7 cellular contexts compared by ENCODE assay signal in genomic region chr17:75412455-75413317, GRCh38. TPM values are rescaled to one million over a fixed set of nuclear protein-coding genes. Genes with fewer than 3 reads are reported as not detected.
DNase-seq lines count a peak whose midpoint lies in the region; FAIRE-seq and TF ChIP-seq lines count a peak whose summit lies in the region.

No MANE protein-coding gene starts in this region.

- H2AFZ ChIP-seq in neuron (ENCODE audit: low read depth, low read length), result peak overlapping the region; percentile 57

- DNase-seq in GM12892 (ENCODE audit: insufficient read length) (peak; percentile 54), LHCN-M2 (ENCODE audit: low read depth) (peak; percentile 53), Peyer's patch (peak; percentile 60 to 89 (median 78)), activated T-helper 1 cell treated with Interleukin-2 at 50 U/mL for 16 hours (ENCODE audit: low read depth) (peak; percentile 46), fibroblast of the conjunctiva (ENCODE audit: low read depth) (peak; percentile 57), testis (peak; percentile 78)

- peak overlapping the region in 2 of 4 donors; percentile 21 to 24 for H3K4me3 ChIP-seq in Peyer's patch
- peak overlapping the region; percentile 25 for H3K4me3 ChIP-seq in neuron (ENCODE audit: low read length)
- no peak overlapping the region for H3K4me3 ChIP-seq in testis

- H3K9me3 ChIP-seq in Peyer's patch (no peaks in the 10 kb centered on the region), neuron (ENCODE audit: low read length) (no peaks in the 10 kb centered on the region), testis (no peaks in the 10 kb centered on the region)

- H3K36me3 ChIP-seq in Peyer's patch (no peaks in the 10 kb centered on the region), neuron (ENCODE audit: insufficient read depth, low read length) (no peaks in the 10 kb centered on the region), testis (ENCODE audit: low read depth, missing control alignments) (no peaks in the 10 kb centered on the region)

- TF ChIP-seq POLR2A in GM12892 (IDR thresholded peaks at IDR 0.05; ENCODE audit: low read depth, low read length) (no peak), Peyer's patch (IDR thresholded peaks at IDR 0.05) (no peak), testis (IDR thresholded peaks at IDR 0.05) (no peak)

- 12 to 23% methylated on average over 8 of the region's 8 CpGs for WGBS in testis, 2 donors

- intact Hi-C loops in testis (cut with DNase I; ENCODE audit: low total_unique reads), result no loop called here

- H3K4me1 ChIP-seq in Peyer's patch, result peaks cover 0 to 6% (median 0%) of the 10 kb centered on the region in 4 donors
- peaks cover 4% of the 10 kb centered on the region for H3K4me1 ChIP-seq in neuron (ENCODE audit: insufficient read depth, low read length)
- H3K4me1 ChIP-seq in testis, result no peaks in the 10 kb centered on the region

- H3K27ac ChIP-seq in Peyer's patch (no peak overlapping the region), testis (no peak overlapping the region)

- H3K27me3 ChIP-seq in Peyer's patch (no peaks in the 10 kb centered on the region), neuron (ENCODE audit: insufficient read depth, low read length) (no peaks in the 10 kb centered on the region), testis (no peaks in the 10 kb centered on the region)

- TF ChIP-seq CTCF in Peyer's patch (IDR thresholded peaks at IDR 0.05) (peak; percentile 81 to 93 (median 87)), testis (IDR thresholded peaks at IDR 0.05) (peak; percentile 67 to 78 (median 71))

- peak; percentile 91 for FAIRE-seq in GM12892 (lab: Jason Lieb, UNC)

RNA-seq across cellular contexts. Expression of gene GRB2, which starts 7.2 kb away (rescaled TPM):
- polyA plus RNA-seq in GM12892 (2012; ENCODE audit: missing spikeins), result 169 TPM
- total RNA-seq in LHCN-M2 (2014; rRNA removed) (95.7 and 113 TPM in 2 replicates), Peyer's patch (100 to 1,000 TPM in 2 of 4 donors, 10 to 100 TPM in 2; 64.8 to 120 (median 98.3) TPM), testis (10 to 100 TPM; 61.8 to 78.9 TPM)
- polyA plus RNA-seq in LHCN-M2 (2012), result 53.8 TPM
- 54.6 TPM for polyA plus RNA-seq in testis (ENCODE audit: insufficient read depth, low read depth, low replicate concordance)

RNA-seq across cellular contexts. Expression of gene TMEM94, which starts 43.7 kb away (rescaled TPM):
- 23.5 TPM for polyA plus RNA-seq in GM12892 (2012; ENCODE audit: missing spikeins)
- total RNA-seq in LHCN-M2 (2014; rRNA removed) (57.1 and 71.2 TPM in 2 replicates), Peyer's patch (100 to 1,000 TPM; 114 to 340 (median 178) TPM), testis (100 to 1,000 TPM; 151 to 171 TPM)
- polyA plus RNA-seq in LHCN-M2 (2012), result 42.1 TPM
- 128 TPM for polyA plus RNA-seq in testis (ENCODE audit: insufficient read depth, low read depth, low replicate concordance)
